Comparison of ENCODE assay signal across 8 cellular contexts in genomic region chr5:148730955-148731898, GRCh38.
DNase-seq lines count a peak whose midpoint lies in the region; ATAC-seq, FAIRE-seq and TF ChIP-seq lines count a peak whose summit lies in the region.

No MANE protein-coding gene starts in this region.

- H3K9me3 Mint-ChIP-seq in astrocyte (ENCODE audit: unreplicated experiment), result no peaks in the 10 kb centered on the region

- peak; percentile 95 for FAIRE-seq in astrocyte (lab: Jason Lieb, UNC)

- H3K27ac ChIP-seq in astrocyte (ENCODE audit: low read depth, low read length), result no peak overlapping the region
- H3K27ac ChIP-seq in smooth muscle cell (ENCODE audit: low read depth), result no peak overlapping the region

- no peak overlapping the region for H2AFZ ChIP-seq in astrocyte (ENCODE audit: low read depth, low read length)
- peak overlapping the region; percentile 9 for H2AFZ ChIP-seq in smooth muscle cell (ENCODE audit: low read depth)

- no peaks in the 10 kb centered on the region for H3K9me3 ChIP-seq in astrocyte (ENCODE audit: insufficient read depth, low read depth, low read length)
- no peaks in the 10 kb centered on the region for H3K9me3 ChIP-seq in smooth muscle cell (replicated peaks; ENCODE audit: low read depth)

- peak overlapping the region; percentile 59 for H3K27ac Mint-ChIP-seq in astrocyte (ENCODE audit: unreplicated experiment)

- no peaks in the 10 kb centered on the region for H3F3A ChIP-seq in smooth muscle cell (ENCODE audit: low read depth)

- no peaks in the 10 kb centered on the region for H3K36me3 ChIP-seq in astrocyte (ENCODE audit: insufficient read depth, low read length)
- H3K36me3 ChIP-seq in smooth muscle cell (ENCODE audit: low read depth), result no peaks in the 10 kb centered on the region

- H3K79me2 ChIP-seq in astrocyte (ENCODE audit: insufficient read depth, low read length), result no peaks in the 10 kb centered on the region
- no peaks in the 10 kb centered on the region for H3K79me2 ChIP-seq in smooth muscle cell (ENCODE audit: low read depth)

- TF ChIP-seq CTCF in astrocyte (IDR thresholded peaks at IDR 0.05; ENCODE audit: insufficient read depth, low read depth, low read length) (peak; percentile 100), smooth muscle cell (IDR thresholded peaks at IDR 0.05; ENCODE audit: borderline replicate concordance, insufficient read depth, poor library complexity, severe bottlenecking) (peak; percentile 99)

- peaks cover 21% of the 10 kb centered on the region for H3K4me1 Mint-ChIP-seq in astrocyte (ENCODE audit: low read depth, unreplicated experiment)

- H3K9ac ChIP-seq in astrocyte (ENCODE audit: low read length) (peak overlapping the region; percentile 21), smooth muscle cell (ENCODE audit: low read depth) (no peak overlapping the region)

- H3K4me1 ChIP-seq in astrocyte (ENCODE audit: insufficient read depth, low read length) (peaks cover 11% of the 10 kb centered on the region), smooth muscle cell (ENCODE audit: low read depth) (peaks cover 3% of the 10 kb centered on the region)

- ATAC-seq in Right ventricle myocardium inferior (peak; percentile 92), HG02943 (IDR thresholded peaks at IDR 0.05; ENCODE audit: low read depth, unreplicated experiment) (peak; percentile 93)

- H3K4me2 ChIP-seq in astrocyte (ENCODE audit: low read length) (peak overlapping the region; percentile 41), smooth muscle cell (peak overlapping the region; percentile 15)

- H3K4me3 Mint-ChIP-seq in astrocyte (ENCODE audit: unreplicated experiment), result no peak overlapping the region

- H3K36me3 Mint-ChIP-seq in astrocyte (ENCODE audit: low read depth, unreplicated experiment), result no peaks in the 10 kb centered on the region

- 34% methylated on average over 12 of the region's 12 CpGs for WGBS in smooth muscle cell (ENCODE audit: low lambda C conversion rate)

- peak; percentile 77 for DNase-seq in Right ventricle myocardium inferior (ENCODE audit: missing footprints)
- DNase-seq in cardiac septum (ENCODE audit: low spot score), result no peak
- DNase-seq in NCI-H1694 treated with DMSO at 0.1 percent for 48 hours (lab: John Stamatoyannopoulos, UW), result peak; percentile 68
- peak in 4 of 5 experiments; percentile 24 to 82 (median 40) for DNase-seq in T-helper 2 cell
- DNase-seq in astrocyte (ENCODE audit: low read depth), result peak; percentile 64
- peak; percentile 65 to 91 for DNase-seq in hippocampal formation (lab: John Stamatoyannopoulos, UW)
- peak; percentile 3 for DNase-seq in smooth muscle cell (lab: John Stamatoyannopoulos, UW; ENCODE audit: unreplicated experiment)

- H3K4me3 ChIP-seq in astrocyte (ENCODE audit: insufficient read depth, low read depth, low read length) (no peak overlapping the region), smooth muscle cell (no peak overlapping the region)

- H4K20me1 ChIP-seq in astrocyte (ENCODE audit: insufficient read depth, low read length) (no peaks in the 10 kb centered on the region), smooth muscle cell (ENCODE audit: low read depth) (no peaks in the 10 kb centered on the region)

- intact Hi-C loops in Right ventricle myocardium inferior (cut with DNase I), result loop anchor here (1.0 to 5.0 kb wide), 4 partner anchors 287 to 782 kb away; no protein-coding TSS in a partner anchor
- intact Hi-C loops in cardiac septum (cut with DNase I), result loop anchor here (2.0 to 10.0 kb wide), 5 partner anchors 286 to 550 kb away; no protein-coding TSS in a partner anchor

- H3K27me3 Mint-ChIP-seq in astrocyte (ENCODE audit: low read depth, unreplicated experiment), result no peaks in the 10 kb centered on the region

- H3K27me3 ChIP-seq in astrocyte (ENCODE audit: insufficient read depth, low read length) (peaks cover 4% of the 10 kb centered on the region), smooth muscle cell (ENCODE audit: low read depth) (no peaks in the 10 kb centered on the region)
